In genomic region chr10:5658871-5659618, GRCh38 we compare ENCODE assay signal across 3 cellular contexts.
TF ChIP-seq lines count a peak whose summit lies in the region.

No MANE protein-coding gene starts in this region.

TF ChIP-seq in A549, 52 proteins besides CTCF, POLR2A, EP300 and RAD21:
- TF ChIP-seq HOXB5 (CRISPR knock-in tag; IDR thresholded peaks at IDR 0.05): no peak
- TF ChIP-seq KDM5A (IDR thresholded peaks at IDR 0.05): no peak
TF ChIP-seq in A549: peak in this region for 0.

TF ChIP-seq in HEK293, 187 proteins besides CTCF, POLR2A, EP300 and RAD21:
- TF ChIP-seq SCRT2 (tag by site-specific recombination; IDR thresholded peaks at IDR 0.05) (no peak), EGR2 (tag by site-specific recombination; IDR thresholded peaks at IDR 0.05; ENCODE audit: low read depth) (no peak), PATZ1 (tag by site-specific recombination; IDR thresholded peaks at IDR 0.05) (0 out of 2 replicates have a peak, but pooled peaks have one; percentile 7), ZNF600 (tag by site-specific recombination; IDR thresholded peaks at IDR 0.05) (peak; percentile 64)

TF ChIP-seq in H1, 55 proteins besides CTCF, POLR2A, EP300 and RAD21:
- TF ChIP-seq, protein P1, sequence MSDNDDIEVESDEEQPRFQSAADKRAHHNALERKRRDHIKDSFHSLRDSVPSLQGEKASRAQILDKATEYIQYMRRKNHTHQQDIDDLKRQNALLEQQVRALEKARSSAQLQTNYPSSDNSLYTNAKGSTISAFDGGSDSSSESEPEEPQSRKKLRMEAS (IDR thresholded peaks at IDR 0.05): 0 out of 2 replicates have a peak, but pooled peaks have one; percentile 7
- TF ChIP-seq EZH2 (IDR thresholded peaks at IDR 0.05; ENCODE audit: low read depth, low read length, severe bottlenecking) (no peak), KDM1A (IDR thresholded peaks at IDR 0.05; ENCODE audit: borderline replicate concordance, low read length) (no peak)
